In genomic region chr16:49899991-49900690, GRCh38 we compare ENCODE assay signal across 15 cellular contexts. TPM values are rescaled to one million over a fixed set of nuclear protein-coding genes. Genes with fewer than 3 reads are reported as not detected.
DNase-seq lines count a peak whose midpoint lies in the region; ATAC-seq and TF ChIP-seq lines count a peak whose summit lies in the region.
"Had no signal": no experiment of that assay in that cellular context is flagged by ENCODE, and none has a peak within 500 bp of the region (broad histone marks: within the 10 kb centered on the region; RNA-seq: fewer than 3 reads in every experiment).

No MANE protein-coding gene starts in this region.

- TF ChIP-seq POLR2A in right lobe of liver (IDR thresholded peaks at IDR 0.05) = no peak

- H4K20me1 ChIP-seq in hepatocyte (ENCODE audit: insufficient read depth, poor library complexity, severe bottlenecking) = no peaks in the 10 kb centered on the region

- intact Hi-C loops in Right ventricle myocardium inferior (cut with DNase I) (no loop called here), left cardiac atrium (cut with DNase I) (no loop called here), right lobe of liver (cut with DNase I) (no loop called here)

- peak overlapping the region; percentile 51 for H3K4me2 ChIP-seq in hepatocyte
- H3K4me2 ChIP-seq: GM23338 had no signal

- ATAC-seq in Right ventricle myocardium inferior (no peak), left cardiac atrium (no peak), right lobe of liver (no peak)
- ATAC-seq: GM23338 had no signal

- H3K4me3 ChIP-seq in hepatocyte = no peak overlapping the region
- peak overlapping the region in 1 of 2 donors; percentile 1 for H3K4me3 ChIP-seq in mucosa of rectum (ENCODE audit: low read length in 2 of 2)
- no peak overlapping the region for H3K4me3 ChIP-seq in right lobe of liver
- H3K4me3 ChIP-seq: GM23338 had no signal

- H3K9me2 ChIP-seq in hepatocyte (replicated peaks; ENCODE audit: insufficient read depth) = no peaks in the 10 kb centered on the region

- no peaks in the 10 kb centered on the region for H3K79me2 ChIP-seq in hepatocyte

- WGBS in hepatocyte (ENCODE audit: low lambda C conversion rate, missing lambda C conversion rate) = 48% methylated on average over 8 of the region's 8 CpGs
- 50% methylated on average over 3 of the region's 8 CpGs for WGBS in right lobe of liver (ENCODE audit: insufficient coverage, low coverage, low lambda C conversion rate, missing lambda C conversion rate)

- H3K4me1 ChIP-seq in hepatocyte (ENCODE audit: insufficient read depth) (peaks cover 6% of the 10 kb centered on the region), mucosa of rectum (ENCODE audit: control insufficient read depth in 2 of 2, insufficient read depth in 2 of 2, low read length in 2 of 2) (peaks cover 18 to 23% of the 10 kb centered on the region in 2 donors), right lobe of liver (no peaks in the 10 kb centered on the region)

- no peak overlapping the region for H3K9ac ChIP-seq in mucosa of rectum (ENCODE audit: low read depth in 1 of 2, low read length in 2 of 2)

- H2AFZ ChIP-seq in hepatocyte = no peak overlapping the region
- H2AFZ ChIP-seq: GM23338 had no signal

- H3K9me3 ChIP-seq in hepatocyte (ENCODE audit: low read depth) (no peaks in the 10 kb centered on the region), mucosa of rectum (ENCODE audit: control insufficient read depth in 2 of 2, low read length in 2 of 2) (no peaks in the 10 kb centered on the region), right lobe of liver (no peaks in the 10 kb centered on the region)

- H3K27me3 ChIP-seq in hepatocyte (no peaks in the 10 kb centered on the region), mucosa of rectum (ENCODE audit: control insufficient read depth in 2 of 2, insufficient read depth in 2 of 2, low read length in 2 of 2) (no peaks in the 10 kb centered on the region), right lobe of liver (no peaks in the 10 kb centered on the region)

- no peaks in the 10 kb centered on the region for H3K36me3 ChIP-seq in hepatocyte (replicated peaks; ENCODE audit: insufficient read depth, low read depth)
- H3K36me3 ChIP-seq in mucosa of rectum (ENCODE audit: control insufficient read depth in 2 of 2, insufficient read depth in 2 of 2, low read length in 2 of 2) = no peaks in the 10 kb centered on the region
- no peaks in the 10 kb centered on the region for H3K36me3 ChIP-seq in right lobe of liver

- TF ChIP-seq CTCF in hepatocyte (IDR thresholded peaks at IDR 0.05; ENCODE audit: poor library complexity) (no peak), right lobe of liver (IDR thresholded peaks at IDR 0.05) (no peak)

- peak; percentile 7 for DNase-seq in Right ventricle myocardium inferior (ENCODE audit: missing footprints)
- DNase-seq in left cardiac atrium = no peak
- peak; percentile 58 for DNase-seq in hepatocyte (ENCODE audit: low spot score)
- DNase-seq in activated CD4-positive, alpha-beta T cell treated with anti-CD3 and anti-CD28 coated beads, Interleukin-2, amount 50 U/mL, for 4 hours = no peak
- no peak for DNase-seq in right lobe of liver
- no peak for DNase-seq in HuH-7 (ENCODE audit: low spot score)
- DNase-seq: 8988T; ACHN; C1 segment of cervical spinal cord; CD4-positive, alpha-beta T cell; DMS79; H7 had no signal

- H3K27ac ChIP-seq in hepatocyte (peak overlapping the region; percentile 24), mucosa of rectum (ENCODE audit: low read depth in 2 of 2, low read length in 2 of 2) (peak overlapping the region; percentile 56 to 62), right lobe of liver (no peak overlapping the region)

RNA-seq across cellular contexts. Expression of gene ZNF423, which starts 44.2 kb away (rescaled TPM):
- total RNA-seq in Right ventricle myocardium inferior (8.8 TPM), left cardiac atrium (10 to 100 TPM; 11.1 to 13.8 TPM), hepatocyte (7.6 and 11.8 TPM in 2 replicates), right lobe of liver (1 to 10 TPM in 2 of 6 experiments, under 1 TPM in 4; 0.43 to 1.2 (median 0.89) TPM)
- polyA plus RNA-seq in hepatocyte = 9.6 and 11.3 TPM in 2 replicates
- total RNA-seq: CD4-positive, alpha-beta T cell; HT-29 had no signal

Comparison
In these comparisons a context has a peak if more than half of its experiments do, and no peak if none do; other contexts are left out.
1. DNase-seq: peak in Right ventricle myocardium inferior (single experiment) and hepatocyte (single experiment); none in left cardiac atrium (single experiment), activated CD4-positive, alpha-beta T cell treated with anti-CD3 and anti-CD28 coated beads, Interleukin-2, amount 50 U/mL, for 4 hours (0 of 2), right lobe of liver (0 of 3) and HuH-7 (single experiment).
2. H3K27ac ChIP-seq: peak in hepatocyte (single experiment) and mucosa of rectum (2 of 2); none in right lobe of liver (0 of 3).